ENCODE assay signal across 1 cellular context in the genomic region with DNA sequence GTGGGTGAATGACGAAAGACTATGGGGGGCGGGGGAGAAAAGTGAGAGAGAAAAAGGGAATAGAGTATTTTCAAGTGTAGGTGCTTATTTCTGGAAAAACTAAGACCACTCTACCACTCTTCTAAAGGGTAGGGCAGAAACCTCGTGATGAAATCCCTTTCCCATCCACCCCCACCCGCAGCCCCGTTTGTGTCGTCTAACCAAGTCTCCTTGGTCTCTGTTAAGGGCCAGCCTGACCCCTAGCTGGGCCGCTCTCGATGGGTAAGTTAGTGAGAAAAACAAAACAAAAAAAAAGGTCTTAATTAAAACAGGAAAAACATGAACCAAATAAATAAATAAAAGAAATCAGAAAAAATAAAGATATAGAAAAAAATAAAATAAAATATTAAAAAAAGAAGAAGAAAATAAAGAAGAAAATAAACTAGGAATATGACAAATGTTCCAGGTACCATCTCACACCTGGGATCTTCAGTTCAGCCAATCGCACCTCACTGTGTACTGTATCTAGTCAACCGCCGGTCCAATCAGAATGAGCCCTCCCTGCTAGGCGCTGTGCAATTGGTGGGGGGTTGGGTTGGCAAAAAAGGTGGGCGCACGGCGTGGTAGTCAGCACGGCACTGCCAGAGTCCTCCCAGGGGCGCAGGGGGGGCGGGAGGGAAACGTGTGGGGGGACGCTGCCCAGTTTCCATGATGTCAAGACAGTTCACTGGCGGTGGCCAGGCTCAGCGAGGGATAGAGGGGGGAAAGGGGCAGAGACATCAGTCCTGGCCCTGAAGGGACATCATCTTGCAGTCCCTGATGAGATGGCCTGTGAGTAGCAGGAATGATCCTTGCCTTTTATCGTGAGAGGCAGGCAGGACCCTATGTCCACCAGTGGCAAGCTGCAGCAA.
TF ChIP-seq lines count a peak whose summit lies in the region.

No MANE protein-coding gene starts in this region.

TF ChIP-seq in HepG2, 621 proteins besides CTCF, POLR2A, EP300 and RAD21 (continues in another document):
- TF ChIP-seq ZNF780A (CRISPR knock-in tag; IDR thresholded peaks at IDR 0.05) (no peak), ZNF83 (CRISPR knock-in tag; IDR thresholded peaks at IDR 0.05; ENCODE audit: borderline replicate concordance) (0 out of 2 replicates have a peak, but pooled peaks have one; percentile 31), HNRNPH1 (optimal IDR thresholded peaks at IDR 0.05; ENCODE audit: low read depth, low read length) (no peak), SPEN (CRISPR knock-in tag; IDR thresholded peaks at IDR 0.05; ENCODE audit: low read depth) (no peak), ZNF839 (CRISPR knock-in tag; IDR thresholded peaks at IDR 0.05; ENCODE audit: borderline replicate concordance) (peak; percentile 38; the same call in 1 of the 2 replicates), PRMT3 (CRISPR knock-in tag; IDR thresholded peaks at IDR 0.05; ENCODE audit: borderline replicate concordance, low read depth) (no peak), PRPF4 (IDR thresholded peaks at IDR 0.05; ENCODE audit: low read depth, low read length, poor library complexity, severe bottlenecking) (peak; percentile 19), ZNF432 (CRISPR knock-in tag; IDR thresholded peaks at IDR 0.05; ENCODE audit: borderline replicate concordance) (0 out of 2 replicates have a peak, but pooled peaks have one; percentile 16), MYC (CRISPR knock-in tag; IDR thresholded peaks at IDR 0.05; ENCODE audit: borderline replicate concordance) (no peak), DNMT3B (CRISPR knock-in tag; conservative IDR thresholded peaks at IDR 0.05) (no peak), TARDBP (CRISPR knock-in tag; IDR thresholded peaks at IDR 0.05) (0 out of 2 replicates have a peak, but pooled peaks have one; percentile 23), ZNF513 (CRISPR knock-in tag; conservative IDR thresholded peaks at IDR 0.05) (no peak), ZBTB39 (CRISPR knock-in tag; IDR thresholded peaks at IDR 0.05) (no peak), NFYC (CRISPR knock-in tag; IDR thresholded peaks at IDR 0.05) (no peak), GZF1 (CRISPR knock-in tag; IDR thresholded peaks at IDR 0.05) (no peak), ZNF761 (CRISPR knock-in tag; conservative IDR thresholded peaks at IDR 0.05) (no peak), SALL1 (CRISPR knock-in tag; IDR thresholded peaks at IDR 0.05) (no peak), ZNF577 (CRISPR knock-in tag; IDR thresholded peaks at IDR 0.05; ENCODE audit: borderline replicate concordance, low read depth) (no peak), NR2F2 (IDR thresholded peaks at IDR 0.05; ENCODE audit: borderline replicate concordance, low read depth) (no peak), SNAPC2 (CRISPR knock-in tag; IDR thresholded peaks at IDR 0.05) (no peak), MNT (IDR thresholded peaks at IDR 0.05) (no peak), TSC22D2 (CRISPR knock-in tag; IDR thresholded peaks at IDR 0.05; ENCODE audit: borderline replicate concordance) (no peak), ZNF496 (CRISPR knock-in tag; IDR thresholded peaks at IDR 0.05; ENCODE audit: insufficient replicate concordance) (no peak), NFIC (IDR thresholded peaks at IDR 0.05; ENCODE audit: low read length) (no peak), POGZ (CRISPR knock-in tag; IDR thresholded peaks at IDR 0.05) (no peak), LCORL (IDR thresholded peaks at IDR 0.05) (no peak), LCORL (CRISPR knock-in tag; IDR thresholded peaks at IDR 0.05) (no peak), ZNF17 (CRISPR knock-in tag; IDR thresholded peaks at IDR 0.05) (no peak), PBX3 (CRISPR knock-in tag; IDR thresholded peaks at IDR 0.05; ENCODE audit: borderline replicate concordance) (no peak), ZNF724P (CRISPR knock-in tag; IDR thresholded peaks at IDR 0.05; ENCODE audit: borderline replicate concordance) (no peak), EZH2 (conservative IDR thresholded peaks at IDR 0.05; ENCODE audit: low read depth, low read length) (no peak), ZNF557 (CRISPR knock-in tag; IDR thresholded peaks at IDR 0.05) (no peak), NFYB (CRISPR knock-in tag; IDR thresholded peaks at IDR 0.05) (no peak), MAFK (conservative IDR thresholded peaks at IDR 0.05 in 1 of 2, IDR thresholded peaks at IDR 0.05 in 1 of 2; ENCODE audit: low read length in 2 of 2) (no peak), RARG (CRISPR knock-in tag; IDR thresholded peaks at IDR 0.05; ENCODE audit: low read depth) (no peak), NFE2L1 (CRISPR knock-in tag; IDR thresholded peaks at IDR 0.05; ENCODE audit: borderline replicate concordance) (0 out of 2 replicates have a peak, but pooled peaks have one; percentile 21), ZNF670 (CRISPR knock-in tag; IDR thresholded peaks at IDR 0.05; ENCODE audit: borderline replicate concordance) (no peak), ASH2L (IDR thresholded peaks at IDR 0.05; ENCODE audit: insufficient read length, low read depth, low read length) (no peak), FOXO1 (CRISPR knock-in tag; IDR thresholded peaks at IDR 0.05) (no peak)
- TF ChIP-seq, protein P1, sequence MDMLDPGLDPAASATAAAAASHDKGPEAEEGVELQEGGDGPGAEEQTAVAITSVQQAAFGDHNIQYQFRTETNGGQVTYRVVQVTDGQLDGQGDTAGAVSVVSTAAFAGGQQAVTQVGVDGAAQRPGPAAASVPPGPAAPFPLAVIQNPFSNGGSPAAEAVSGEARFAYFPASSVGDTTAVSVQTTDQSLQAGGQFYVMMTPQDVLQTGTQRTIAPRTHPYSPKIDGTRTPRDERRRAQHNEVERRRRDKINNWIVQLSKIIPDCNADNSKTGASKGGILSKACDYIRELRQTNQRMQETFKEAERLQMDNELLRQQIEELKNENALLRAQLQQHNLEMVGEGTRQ (IDR thresholded peaks at IDR 0.05; ENCODE audit: low read depth, low read length) = no peak
- TF ChIP-seq, protein P1 (CRISPR knock-in tag; IDR thresholded peaks at IDR 0.05; ENCODE audit: borderline replicate concordance) = no peak
- TF ChIP-seq, protein P2, sequence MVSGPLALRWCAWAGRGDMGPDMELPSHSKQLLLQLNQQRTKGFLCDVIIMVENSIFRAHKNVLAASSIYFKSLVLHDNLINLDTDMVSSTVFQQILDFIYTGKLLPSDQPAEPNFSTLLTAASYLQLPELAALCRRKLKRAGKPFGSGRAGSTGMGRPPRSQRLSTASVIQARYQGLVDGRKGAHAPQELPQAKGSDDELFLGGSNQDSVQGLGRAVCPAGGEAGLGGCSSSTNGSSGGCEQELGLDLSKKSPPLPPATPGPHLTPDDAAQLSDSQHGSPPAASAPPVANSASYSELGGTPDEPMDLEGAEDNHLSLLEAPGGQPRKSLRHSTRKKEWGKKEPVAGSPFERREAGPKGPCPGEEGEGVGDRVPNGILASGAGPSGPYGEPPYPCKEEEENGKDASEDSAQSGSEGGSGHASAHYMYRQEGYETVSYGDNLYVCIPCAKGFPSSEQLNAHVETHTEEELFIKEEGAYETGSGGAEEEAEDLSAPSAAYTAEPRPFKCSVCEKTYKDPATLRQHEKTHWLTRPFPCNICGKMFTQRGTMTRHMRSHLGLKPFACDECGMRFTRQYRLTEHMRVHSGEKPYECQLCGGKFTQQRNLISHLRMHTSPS (CRISPR knock-in tag; IDR thresholded peaks at IDR 0.05; ENCODE audit: low read depth) = no peak
- TF ChIP-seq, protein P3, sequence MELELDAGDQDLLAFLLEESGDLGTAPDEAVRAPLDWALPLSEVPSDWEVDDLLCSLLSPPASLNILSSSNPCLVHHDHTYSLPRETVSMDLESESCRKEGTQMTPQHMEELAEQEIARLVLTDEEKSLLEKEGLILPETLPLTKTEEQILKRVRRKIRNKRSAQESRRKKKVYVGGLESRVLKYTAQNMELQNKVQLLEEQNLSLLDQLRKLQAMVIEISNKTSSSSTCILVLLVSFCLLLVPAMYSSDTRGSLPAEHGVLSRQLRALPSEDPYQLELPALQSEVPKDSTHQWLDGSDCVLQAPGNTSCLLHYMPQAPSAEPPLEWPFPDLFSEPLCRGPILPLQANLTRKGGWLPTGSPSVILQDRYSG (CRISPR knock-in tag; IDR thresholded peaks at IDR 0.05) = no peak
- TF ChIP-seq, protein P4, sequence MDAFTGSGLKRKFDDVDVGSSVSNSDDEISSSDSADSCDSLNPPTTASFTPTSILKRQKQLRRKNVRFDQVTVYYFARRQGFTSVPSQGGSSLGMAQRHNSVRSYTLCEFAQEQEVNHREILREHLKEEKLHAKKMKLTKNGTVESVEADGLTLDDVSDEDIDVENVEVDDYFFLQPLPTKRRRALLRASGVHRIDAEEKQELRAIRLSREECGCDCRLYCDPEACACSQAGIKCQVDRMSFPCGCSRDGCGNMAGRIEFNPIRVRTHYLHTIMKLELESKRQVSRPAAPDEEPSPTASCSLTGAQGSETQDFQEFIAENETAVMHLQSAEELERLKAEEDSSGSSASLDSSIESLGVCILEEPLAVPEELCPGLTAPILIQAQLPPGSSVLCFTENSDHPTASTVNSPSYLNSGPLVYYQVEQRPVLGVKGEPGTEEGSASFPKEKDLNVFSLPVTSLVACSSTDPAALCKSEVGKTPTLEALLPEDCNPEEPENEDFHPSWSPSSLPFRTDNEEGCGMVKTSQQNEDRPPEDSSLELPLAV (CRISPR knock-in tag; conservative IDR thresholded peaks at IDR 0.05; ENCODE audit: low read depth) = no peak
- TF ChIP-seq, protein P5, sequence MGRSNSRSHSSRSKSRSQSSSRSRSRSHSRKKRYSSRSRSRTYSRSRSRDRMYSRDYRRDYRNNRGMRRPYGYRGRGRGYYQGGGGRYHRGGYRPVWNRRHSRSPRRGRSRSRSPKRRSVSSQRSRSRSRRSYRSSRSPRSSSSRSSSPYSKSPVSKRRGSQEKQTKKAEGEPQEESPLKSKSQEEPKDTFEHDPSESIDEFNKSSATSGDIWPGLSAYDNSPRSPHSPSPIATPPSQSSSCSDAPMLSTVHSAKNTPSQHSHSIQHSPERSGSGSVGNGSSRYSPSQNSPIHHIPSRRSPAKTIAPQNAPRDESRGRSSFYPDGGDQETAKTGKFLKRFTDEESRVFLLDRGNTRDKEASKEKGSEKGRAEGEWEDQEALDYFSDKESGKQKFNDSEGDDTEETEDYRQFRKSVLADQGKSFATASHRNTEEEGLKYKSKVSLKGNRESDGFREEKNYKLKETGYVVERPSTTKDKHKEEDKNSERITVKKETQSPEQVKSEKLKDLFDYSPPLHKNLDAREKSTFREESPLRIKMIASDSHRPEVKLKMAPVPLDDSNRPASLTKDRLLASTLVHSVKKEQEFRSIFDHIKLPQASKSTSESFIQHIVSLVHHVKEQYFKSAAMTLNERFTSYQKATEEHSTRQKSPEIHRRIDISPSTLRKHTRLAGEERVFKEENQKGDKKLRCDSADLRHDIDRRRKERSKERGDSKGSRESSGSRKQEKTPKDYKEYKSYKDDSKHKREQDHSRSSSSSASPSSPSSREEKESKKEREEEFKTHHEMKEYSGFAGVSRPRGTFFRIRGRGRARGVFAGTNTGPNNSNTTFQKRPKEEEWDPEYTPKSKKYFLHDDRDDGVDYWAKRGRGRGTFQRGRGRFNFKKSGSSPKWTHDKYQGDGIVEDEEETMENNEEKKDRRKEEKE (IDR thresholded peaks at IDR 0.05) = no peak
- TF ChIP-seq, protein P6, sequence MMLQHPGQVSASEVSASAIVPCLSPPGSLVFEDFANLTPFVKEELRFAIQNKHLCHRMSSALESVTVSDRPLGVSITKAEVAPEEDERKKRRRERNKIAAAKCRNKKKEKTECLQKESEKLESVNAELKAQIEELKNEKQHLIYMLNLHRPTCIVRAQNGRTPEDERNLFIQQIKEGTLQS (CRISPR knock-in tag; IDR thresholded peaks at IDR 0.05) = no peak
